ENCODE assay signal across 8 cellular contexts in genomic region chr21:45138199-45139002, GRCh38.
DNase-seq lines count a peak whose midpoint lies in the region; ATAC-seq, FAIRE-seq and TF ChIP-seq lines count a peak whose summit lies in the region.

No MANE protein-coding gene starts in this region.

- H3K27ac ChIP-seq in SK-N-MC (peak overlapping the region; percentile 71), cardiac muscle cell (peak overlapping the region; percentile 52)

- intact Hi-C loops in sciatic nerve (cut with DNase I): no loop called here

- FAIRE-seq in HTR-8/SVneo (lab: Jason Lieb, UNC): no peak

- no peaks in the 10 kb centered on the region for H3K27me3 ChIP-seq in cardiac muscle cell

- H3K36me3 ChIP-seq in SK-N-MC (ENCODE audit: insufficient read depth, low read length) (no peaks in the 10 kb centered on the region), cardiac muscle cell (no peaks in the 10 kb centered on the region)

- DNase-seq in Caki2 (ENCODE audit: low read depth) (peak; percentile 18), HTR-8/SVneo (ENCODE audit: insufficient read length, low spot score) (peak; percentile 46), SK-N-MC (ENCODE audit: low read depth, low spot score) (peak; percentile 37), cardiac muscle cell (ENCODE audit: low read depth in 1 of 2, low spot score in 1 of 2) (peak; percentile 81 to 82), sciatic nerve (ENCODE audit: low spot score) (peak; percentile 82)
- DNase-seq in activated naive CD4-positive, alpha-beta T cell treated with Interleukin-2 at 50 U/mL for 16 hours: peak; percentile 70

- in situ Hi-C loops in Caki2 (cut with HindIII; ENCODE audit: low pct_unique_long_range_greater_than_20kb, low sequenced_read_pairs): loop anchor here (25.0 kb wide), 2 partner anchors 326 to 651 kb away; partner anchors contain the start of genes SUMO3 and UBE2G2

- ATAC-seq in sciatic nerve: peak; percentile 43
- no peak for ATAC-seq in GM19023 (IDR thresholded peaks at IDR 0.05; ENCODE audit: unreplicated experiment)
- no peak for ATAC-seq in GM18870 (IDR thresholded peaks at IDR 0.05; ENCODE audit: unreplicated experiment)

- peak; percentile 77 for TF ChIP-seq CTCF in cardiac muscle cell (IDR thresholded peaks at IDR 0.05; ENCODE audit: low read depth, low read length)

- H3K4me3 ChIP-seq in SK-N-MC: no peak overlapping the region
- H3K4me3 ChIP-seq in cardiac muscle cell: no peak overlapping the region

- peaks cover 14% of the 10 kb centered on the region for H3K4me1 ChIP-seq in cardiac muscle cell (ENCODE audit: low read depth)

- H3K9me3 ChIP-seq in SK-N-MC (ENCODE audit: low read depth, low read length) (no peaks in the 10 kb centered on the region), cardiac muscle cell (ENCODE audit: low read depth) (no peaks in the 10 kb centered on the region)

- peak overlapping the region; percentile 2 for H3K9ac ChIP-seq in SK-N-MC (ENCODE audit: insufficient read length)

Comparison
In these comparisons a context has a peak if more than half of its experiments do, and no peak if none do; other contexts are left out.
1. DNase-seq: peak in every context shown above with its lines; median percentile 82 in sciatic nerve; 82 in cardiac muscle cell; 70 in activated naive CD4-positive, alpha-beta T cell treated with Interleukin-2 at 50 U/mL for 16 hours; 46 in HTR-8/SVneo; 37 in SK-N-MC; 18 in Caki2.